In genomic region chr1:176434200-176434599, GRCh38 we compare ENCODE assay signal across 5 cellular contexts. TPM values are rescaled to one million over a fixed set of nuclear protein-coding genes. Genes with fewer than 3 reads are reported as not detected.
"Had no signal": no experiment of that assay in that cellular context is flagged by ENCODE, and none has a peak within 500 bp of the region (broad histone marks: within the 10 kb centered on the region; RNA-seq: fewer than 3 reads in every experiment).

No MANE protein-coding gene starts in this region.

- H3K27ac Mint-ChIP-seq: H9 had no signal

- DNase-seq: GOT3, H9, HCEC 1CT, IMR-90 had no signal

- H3K9me3 Mint-ChIP-seq: H9 had no signal

- H3K4me3 Mint-ChIP-seq: H9 had no signal

RNA-seq across cellular contexts. Expression of gene PAPPA2, which starts 28.8 kb away (rescaled TPM):
- total RNA-seq: HT-29 had no signal
